19 cellular contexts compared by ENCODE assay signal in the genomic region with DNA sequence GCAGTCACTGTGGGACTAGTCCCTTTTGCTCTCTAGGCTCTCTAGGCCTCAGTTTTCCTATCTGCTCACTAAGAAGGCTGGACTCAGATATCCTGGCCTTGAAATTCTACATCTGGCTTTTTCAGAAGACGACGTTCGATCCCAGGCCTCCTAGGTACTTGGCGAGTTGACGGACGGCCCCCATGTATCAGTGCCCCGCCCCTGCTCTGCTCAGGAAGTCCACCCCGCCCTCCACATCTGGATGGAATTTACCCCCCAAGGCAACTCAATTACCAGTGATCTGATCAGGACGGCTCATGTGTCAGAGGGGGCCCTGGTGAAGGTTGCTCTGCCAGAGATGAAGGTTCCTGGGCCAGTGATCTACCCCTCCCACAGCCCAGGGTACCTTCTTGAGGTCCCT. TPM values are rescaled to one million over a fixed set of nuclear protein-coding genes. Genes with fewer than 3 reads are reported as not detected.
DNase-seq lines count a peak whose midpoint lies in the region; ATAC-seq and TF ChIP-seq lines count a peak whose summit lies in the region.
"Had no signal": no experiment of that assay in that cellular context is flagged by ENCODE, and none has a peak within 500 bp of the region (broad histone marks: within the 10 kb centered on the region; RNA-seq: fewer than 3 reads in every experiment).

No MANE protein-coding gene starts in this region.

- no peak for DNase-seq in heart right ventricle
- DNase-seq in Right ventricle myocardium superior = no peak
- DNase-seq in breast epithelium (ENCODE audit: low spot score in 2 of 2) = no peak
- DNase-seq in MM.1S = no peak
- DNase-seq: activated CD4-positive, alpha-beta T cell treated with anti-CD3 and anti-CD28 coated beads, Interleukin-2, amount 10 ng/mL, durations not matched to agents 7 days and 5 days; activated naive CD4-positive, alpha-beta T cell; CD4-positive, alpha-beta T cell; DND-41; hippocampal formation; kidney glomerular epithelial cell; NCI-H524 treated with DMSO at 0.1 percent for 48 hours; OCI-M1; stimulated activated CD4-positive, alpha-beta T cell treated with anti-CD3 and anti-CD28 coated beads, Interleukin-4, amount 100 ng/mL, for 4 hours; stimulated activated CD8-positive, alpha-beta memory T cell treated with anti-CD3 and anti-CD28 coated beads, Interleukin-4, amount 100 ng/mL, for 48 hours had no signal

- ATAC-seq in heart right ventricle = no peak
- no peak for ATAC-seq in Right ventricle myocardium superior (ENCODE audit: poor library complexity)
- no peak for ATAC-seq in gastroesophageal sphincter
- ATAC-seq in HG02678 (IDR thresholded peaks at IDR 0.05; ENCODE audit: unreplicated experiment) = no peak
- ATAC-seq in HG02571 (IDR thresholded peaks at IDR 0.05; ENCODE audit: unreplicated experiment) = no peak

- intact Hi-C loops in heart right ventricle (cut with DNase I) = loop anchor here in 2 of 10 donors (5.0 kb wide), 1 partner anchor 46 kb away; a partner anchor contains a TSS
- intact Hi-C loops in Right ventricle myocardium superior (cut with DNase I) = no loop called here
- intact Hi-C loops in breast epithelium (cut with DNase I; ENCODE audit: low total_unique reads) = loop anchor here (2.0 to 10.0 kb wide), 2 partner anchors 58 to 74 kb away; no protein-coding TSS in a partner anchor

- H2AFZ ChIP-seq in parathyroid adenoma = no peak overlapping the region
- no peak overlapping the region for H2AFZ ChIP-seq in MM.1S (ENCODE audit: low read length)

- H3K27ac ChIP-seq in heart right ventricle (peak overlapping the region; percentile 3 to 90 (median 82)), gastroesophageal sphincter (peak overlapping the region in 3 of 4 donors; percentile 6 to 29 (median 14)), parathyroid adenoma (peak overlapping the region; percentile 53), breast epithelium (peak overlapping the region in 1 of 2 donors; percentile 4), MM.1S (ENCODE audit: low read length) (no peak overlapping the region)

- no peak for TF ChIP-seq CTCF in heart right ventricle (IDR thresholded peaks at IDR 0.05)
- no peak for TF ChIP-seq CTCF in gastroesophageal sphincter (IDR thresholded peaks at IDR 0.05)
- no peak for TF ChIP-seq CTCF in parathyroid adenoma (IDR thresholded peaks at IDR 0.05)
- TF ChIP-seq CTCF in breast epithelium (IDR thresholded peaks at IDR 0.05) = no peak
- TF ChIP-seq CTCF in MM.1S (IDR thresholded peaks at IDR 0.05; ENCODE audit: low read length) = no peak

- H3F3A ChIP-seq in MM.1S (ENCODE audit: insufficient read depth, low read length) = no peaks in the 10 kb centered on the region

- no peaks in the 10 kb centered on the region for H4K20me1 ChIP-seq in MM.1S (ENCODE audit: insufficient read depth, low read length)

- H3K9me2 ChIP-seq in MM.1S (replicated peaks; ENCODE audit: insufficient read depth, low read length) = no peaks in the 10 kb centered on the region

- H3K9me3 ChIP-seq in heart right ventricle (no peaks in the 10 kb centered on the region), gastroesophageal sphincter (no peaks in the 10 kb centered on the region), parathyroid adenoma (ENCODE audit: control insufficient read depth, low read length) (no peaks in the 10 kb centered on the region), breast epithelium (no peaks in the 10 kb centered on the region), MM.1S (replicated peaks; ENCODE audit: insufficient read depth, low read length) (no peaks in the 10 kb centered on the region)

- H3K36me3 ChIP-seq in heart right ventricle = no peaks in the 10 kb centered on the region
- no peaks in the 10 kb centered on the region for H3K36me3 ChIP-seq in gastroesophageal sphincter
- H3K36me3 ChIP-seq in parathyroid adenoma (ENCODE audit: control insufficient read depth, insufficient read depth, low read length) = no peaks in the 10 kb centered on the region
- no peaks in the 10 kb centered on the region for H3K36me3 ChIP-seq in breast epithelium
- H3K36me3 ChIP-seq in MM.1S (replicated peaks; ENCODE audit: insufficient read depth, low read length) = no peaks in the 10 kb centered on the region

- no peak overlapping the region for H3K4me3 ChIP-seq in heart right ventricle
- no peak overlapping the region for H3K4me3 ChIP-seq in gastroesophageal sphincter
- H3K4me3 ChIP-seq in parathyroid adenoma (ENCODE audit: low read depth, low read length) = no peak overlapping the region
- H3K4me3 ChIP-seq in breast epithelium = no peak overlapping the region
- no peak overlapping the region for H3K4me3 ChIP-seq in MM.1S (ENCODE audit: low read length)

- no peak for TF ChIP-seq EP300 in gastroesophageal sphincter (IDR thresholded peaks at IDR 0.05)

- no peak for TF ChIP-seq POLR2A in gastroesophageal sphincter (IDR thresholded peaks at IDR 0.05)
- no peak for TF ChIP-seq POLR2A in breast epithelium (IDR thresholded peaks at IDR 0.05)

- no peak overlapping the region for H3K4me2 ChIP-seq in parathyroid adenoma (ENCODE audit: low read length)
- no peak overlapping the region for H3K4me2 ChIP-seq in MM.1S (ENCODE audit: low read depth, low read length)

- peaks cover 44 to 98% (median 94%) of the 10 kb centered on the region in 9 donors for H3K4me1 ChIP-seq in heart right ventricle
- H3K4me1 ChIP-seq in gastroesophageal sphincter = peaks cover 0 to 47% (median 15%) of the 10 kb centered on the region in 3 donors
- H3K4me1 ChIP-seq in parathyroid adenoma = no peaks in the 10 kb centered on the region
- H3K4me1 ChIP-seq in breast epithelium = peaks cover 5 to 6% of the 10 kb centered on the region in 2 donors
- H3K4me1 ChIP-seq in MM.1S (ENCODE audit: low read length) = no peaks in the 10 kb centered on the region

- H3K79me2 ChIP-seq in parathyroid adenoma (no peaks in the 10 kb centered on the region), MM.1S (ENCODE audit: low read length) (no peaks in the 10 kb centered on the region)

- 69% methylated on average over 9 of the region's 9 CpGs for WGBS in heart right ventricle, 2 donors
- no CpG with 5 or more reads among the region's 9 CpGs for WGBS in gastroesophageal sphincter (ENCODE audit: low coverage in 1 of 2), 2 donors

- H3K9ac ChIP-seq in parathyroid adenoma (no peak overlapping the region), MM.1S (ENCODE audit: low read length) (no peak overlapping the region)

- no peaks in the 10 kb centered on the region for H3K27me3 ChIP-seq in heart right ventricle
- H3K27me3 ChIP-seq in gastroesophageal sphincter = no peaks in the 10 kb centered on the region
- H3K27me3 ChIP-seq in parathyroid adenoma (ENCODE audit: control insufficient read depth, insufficient read depth, low read length) = no peaks in the 10 kb centered on the region
- no peaks in the 10 kb centered on the region for H3K27me3 ChIP-seq in breast epithelium
- no peaks in the 10 kb centered on the region for H3K27me3 ChIP-seq in MM.1S (replicated peaks; ENCODE audit: insufficient read depth, low read length)

RNA-seq across cellular contexts. Expression of a gene that starts 44.1 kb away (rescaled TPM):
- total RNA-seq in heart right ventricle (100 to 1,000 TPM; 589 to 777 (median 703) TPM), Right ventricle myocardium superior (645 TPM), gastroesophageal sphincter (10 to 100 TPM; 31.6 to 50.5 (median 37.4) TPM), breast epithelium (10 to 100 TPM in 2 of 3 donors, 1 to 10 TPM in 1; 6.3 to 22.4 (median 15.4) TPM)
- polyA plus RNA-seq in heart right ventricle = 100 to 1,000 TPM; 129 to 344 TPM
- total RNA-seq: SK-MEL-5 had no signal

Comparison
In these comparisons a context has a peak if more than half of its experiments do, and no peak if none do; other contexts are left out.
1. RNA of a gene that starts 44.1 kb away (total RNA-seq): 589 to 777 TPM in heart right ventricle and 645 TPM in Right ventricle myocardium superior (single experiment); 31.6 to 50.5 TPM in gastroesophageal sphincter and 6.3 to 22.4 TPM in breast epithelium; every median in the first group is over 10 times any median in the second.